ENCODE assay signal across 8 cellular contexts in genomic region chr5:114447084-114447773, GRCh38.
DNase-seq lines count a peak whose midpoint lies in the region; ATAC-seq and TF ChIP-seq lines count a peak whose summit lies in the region.

No MANE protein-coding gene starts in this region.

- TF ChIP-seq CTCF in cardiac fibroblast (IDR thresholded peaks at IDR 0.05; ENCODE audit: low read depth, low read length) (peak; percentile 31), upper lobe of right lung (IDR thresholded peaks at IDR 0.05) (peak; percentile 17), omental fat pad (IDR thresholded peaks at IDR 0.05) (no peak)

- H3K27me3 ChIP-seq in upper lobe of right lung (no peaks in the 10 kb centered on the region), SJCRH30 (peaks cover 3% of the 10 kb centered on the region; the same call in 1 of the 2 replicates)

- H3K4me1 Mint-ChIP-seq in stimulated activated naive CD8-positive, alpha-beta T cell treated with anti-CD3 and anti-CD28 coated beads, Interleukin-15, amount 100 ng/mL, for 72 hours: peaks cover 8% of the 10 kb centered on the region

- H3K9me3 ChIP-seq in upper lobe of right lung: no peaks in the 10 kb centered on the region
- H3K9me3 ChIP-seq in SJCRH30 (replicated peaks): no peaks in the 10 kb centered on the region

- no peaks in the 10 kb centered on the region for H3K4me1 ChIP-seq in upper lobe of right lung
- no peaks in the 10 kb centered on the region for H3K4me1 ChIP-seq in SJCRH30

- no peaks in the 10 kb centered on the region for H3K36me3 ChIP-seq in upper lobe of right lung
- H3K36me3 ChIP-seq in SJCRH30: no peaks in the 10 kb centered on the region

- peaks cover 27% of the 10 kb centered on the region for H3K27me3 Mint-ChIP-seq in stimulated activated naive CD8-positive, alpha-beta T cell treated with anti-CD3 and anti-CD28 coated beads, Interleukin-15, amount 100 ng/mL, for 72 hours

- H3K9me3 Mint-ChIP-seq in stimulated activated naive CD8-positive, alpha-beta T cell treated with anti-CD3 and anti-CD28 coated beads, Interleukin-15, amount 100 ng/mL, for 72 hours: no peaks in the 10 kb centered on the region

- DNase-seq in SKM-1 treated with dmso at 0.1 percent for 144 hours (lab: John Stamatoyannopoulos, UW; ENCODE audit: unreplicated experiment) (peak; percentile 18), SKM-1 (lab: John Stamatoyannopoulos, UW; ENCODE audit: unreplicated experiment) (no peak), cardiac fibroblast (ENCODE audit: low read depth in 2 of 2) (peak in 1 of 2 donors; percentile 5), upper lobe of right lung (no peak), omental fat pad (ENCODE audit: low spot score) (no peak), SJCRH30 (no peak)
- DNase-seq in Jurkat, Clone E6-1 (ENCODE audit: low read depth, low spot score): peak; percentile 44
- no peak for DNase-seq in stimulated activated naive CD8-positive, alpha-beta T cell treated with anti-CD3 and anti-CD28 coated beads, Interleukin-15, amount 100 ng/mL, for 72 hours

- ATAC-seq in upper lobe of right lung (no peak), omental fat pad (ENCODE audit: low FRiP score) (no peak)
- no peak for ATAC-seq in stimulated activated naive CD8-positive, alpha-beta T cell treated with anti-CD3 and anti-CD28 coated beads, Interleukin-15, amount 100 ng/mL, for 72 hours

- no peak overlapping the region for H3K4me3 Mint-ChIP-seq in stimulated activated naive CD8-positive, alpha-beta T cell treated with anti-CD3 and anti-CD28 coated beads, Interleukin-15, amount 100 ng/mL, for 72 hours

- H3K4me3 ChIP-seq in Jurkat, Clone E6-1 (ENCODE audit: low read length): no peak overlapping the region
- H3K4me3 ChIP-seq in cardiac fibroblast (replicated peaks in 1 of 2; ENCODE audit: low read depth in 2 of 2, low read length in 2 of 2): no peak overlapping the region
- no peak overlapping the region for H3K4me3 ChIP-seq in upper lobe of right lung
- H3K4me3 ChIP-seq in SJCRH30: no peak overlapping the region

- no peak overlapping the region for H3K27ac ChIP-seq in upper lobe of right lung
- H3K27ac ChIP-seq in SJCRH30: no peak overlapping the region

- H3K27ac Mint-ChIP-seq in stimulated activated naive CD8-positive, alpha-beta T cell treated with anti-CD3 and anti-CD28 coated beads, Interleukin-15, amount 100 ng/mL, for 72 hours: no peak overlapping the region

- intact Hi-C loops in upper lobe of right lung (cut with DNase I): no loop called here

Comparison
In these comparisons a context has a peak if more than half of its experiments do, and no peak if none do; other contexts are left out.
1. DNase-seq: peak in SKM-1 treated with dmso at 0.1 percent for 144 hours (single experiment) and Jurkat, Clone E6-1 (single experiment); none in SKM-1 (single experiment), upper lobe of right lung (single experiment), stimulated activated naive CD8-positive, alpha-beta T cell treated with anti-CD3 and anti-CD28 coated beads, Interleukin-15, amount 100 ng/mL, for 72 hours (0 of 2), omental fat pad (single experiment) and SJCRH30 (0 of 2).
2. CTCF ChIP-seq: peak in cardiac fibroblast (single experiment) and upper lobe of right lung (single experiment); none in omental fat pad (0 of 3).